8 cellular contexts compared by ENCODE assay signal in genomic region chr3:48013288-48013980, GRCh38. TPM values are rescaled to one million over a fixed set of nuclear protein-coding genes. Genes with fewer than 3 reads are reported as not detected.
DNase-seq lines count a peak whose midpoint lies in the region; ATAC-seq and TF ChIP-seq lines count a peak whose summit lies in the region.

No MANE protein-coding gene starts in this region.

- no peak overlapping the region for H4K8ac ChIP-seq in mesendoderm (ENCODE audit: low read depth, low read length)

- H3K9me3 ChIP-seq in HAP-1 = no peaks in the 10 kb centered on the region

- no peak for ATAC-seq in HG03097 (IDR thresholded peaks at IDR 0.05; ENCODE audit: low FRiP score, unreplicated experiment)
- no peak for ATAC-seq in HG03521 (IDR thresholded peaks at IDR 0.05; ENCODE audit: unreplicated experiment)

- no peak overlapping the region for H3K4me3 ChIP-seq in mesendoderm (ENCODE audit: low read length)
- H3K4me3 ChIP-seq in HAP-1 = no peak overlapping the region

- H3K56ac ChIP-seq in mesendoderm (ENCODE audit: low read length) = no peak overlapping the region

- no peak overlapping the region for H2BK5ac ChIP-seq in mesendoderm (ENCODE audit: low read length)

- no peak overlapping the region for H3K23ac ChIP-seq in mesendoderm (ENCODE audit: low read length)

- H3K9ac ChIP-seq in mesendoderm (ENCODE audit: low read length) = no peak overlapping the region

- H3K18ac ChIP-seq in mesendoderm (ENCODE audit: low read length) = no peak overlapping the region

- in situ Hi-C loops in ACHN (cut with HindIII; ENCODE audit: low pct_ligation_motif_present, low pct_unique_long_range_greater_than_20kb, low sequenced_read_pairs) (no loop called here), HAP-1 (cut with MboI; ENCODE audit: low sequenced_read_pairs) (no loop called here)

- no peak overlapping the region for H4K5ac ChIP-seq in mesendoderm (ENCODE audit: low read length)

- peaks cover 2% of the 10 kb centered on the region for H3K4me1 ChIP-seq in mesendoderm (ENCODE audit: control insufficient read depth, low read depth, low read length)
- H3K4me1 ChIP-seq in HAP-1 = peaks cover 52% of the 10 kb centered on the region

- no peak overlapping the region for H3K4me2 ChIP-seq in mesendoderm (ENCODE audit: low read length)

- H3K79me1 ChIP-seq in mesendoderm (ENCODE audit: low read length) = peaks cover 24% of the 10 kb centered on the region

- H3K27me3 ChIP-seq in mesendoderm (ENCODE audit: insufficient read depth, low read length, poor library complexity) (no peaks in the 10 kb centered on the region), HAP-1 (ENCODE audit: low read depth) (no peaks in the 10 kb centered on the region)

- no peak overlapping the region for H2BK15ac ChIP-seq in mesendoderm (replicated peaks; ENCODE audit: low read depth)

- TF ChIP-seq RAD21 in Ishikawa (IDR thresholded peaks at IDR 0.05; ENCODE audit: low read depth) = no peak

- H2BK120ac ChIP-seq in mesendoderm (ENCODE audit: low read depth, low read length) = no peak overlapping the region

- DNase-seq in ACHN (peak; percentile 54), cerebellar cortex (ENCODE audit: low spot score) (peak; percentile 73), mesendoderm (peak; percentile 65), SKM-1 (lab: John Stamatoyannopoulos, UW; ENCODE audit: unreplicated experiment) (no peak), HAP-1 (ENCODE audit: low spot score in 2 of 2) (no peak)

- H3K36me3 ChIP-seq in mesendoderm (ENCODE audit: control insufficient read depth, insufficient read depth, low read length) = no peaks in the 10 kb centered on the region
- H3K36me3 ChIP-seq in HAP-1 (replicated peaks) = peaks cover 4% of the 10 kb centered on the region; the same call in 1 of the 2 replicates

- no peak overlapping the region for H3K4ac ChIP-seq in mesendoderm (ENCODE audit: low read depth, low read length)

- no peak overlapping the region for H3K27ac ChIP-seq in mesendoderm (ENCODE audit: low read depth, low read length)

- peaks cover 39% of the 10 kb centered on the region for H3K79me2 ChIP-seq in mesendoderm (ENCODE audit: control insufficient read depth, insufficient read depth, low read length)

- no peak overlapping the region for H2AK5ac ChIP-seq in mesendoderm (ENCODE audit: low read length)

- TF ChIP-seq EP300 in Ishikawa (IDR thresholded peaks at IDR 0.05; ENCODE audit: borderline replicate concordance) = no peak

TF ChIP-seq in Ishikawa, 13 proteins besides CTCF, POLR2A, EP300 and RAD21:
- TF ChIP-seq NFIC (IDR thresholded peaks at IDR 0.05) = peak; percentile 16; the same call in 1 of the 2 replicates
- TF ChIP-seq TEAD4 (IDR thresholded peaks at IDR 0.05) = no peak

RNA-seq across cellular contexts. Expression of gene MAP4, which starts 2.8 kb away (rescaled TPM):
- polyA plus RNA-seq in mesendoderm (2013, experiment 1 of 2) = 132 TPM
- polyA plus RNA-seq in mesendoderm (2013, experiment 2 of 2) = 135 TPM

Comparison
In these comparisons a context has a peak if more than half of its experiments do, and no peak if none do; other contexts are left out.
1. DNase-seq: peak in ACHN (single experiment), cerebellar cortex (single experiment) and mesendoderm (single experiment); none in SKM-1 (single experiment) and HAP-1 (0 of 2).